In the genomic region with DNA sequence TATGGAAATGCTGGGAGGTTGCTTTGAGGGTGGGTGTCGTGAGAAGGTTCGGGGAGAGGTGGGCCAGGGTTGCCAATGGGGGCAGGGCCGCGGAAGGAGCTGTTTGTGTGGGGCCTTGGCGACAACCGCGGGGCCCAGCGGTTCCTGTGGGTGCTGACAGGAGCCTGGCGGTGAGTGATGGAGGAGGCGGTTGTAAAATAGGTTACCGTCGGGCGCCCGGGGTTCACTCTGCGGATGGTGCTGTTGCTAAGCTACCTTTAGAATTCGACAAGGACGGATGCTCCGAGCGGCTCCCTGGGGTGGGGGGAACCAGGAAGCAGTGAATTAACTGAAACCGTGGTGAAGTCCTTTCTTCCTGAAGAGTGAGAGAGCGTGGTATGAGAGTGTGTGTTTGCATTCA, we compare ENCODE assay signal across 17 cellular contexts.
DNase-seq lines count a peak whose midpoint lies in the region; ATAC-seq and TF ChIP-seq lines count a peak whose summit lies in the region.
"Had no signal": no experiment of that assay in that cellular context is flagged by ENCODE, and none has a peak within 500 bp of the region (broad histone marks: within the 10 kb centered on the region; RNA-seq: fewer than 3 reads in every experiment).

No MANE protein-coding gene starts in this region.

- peak; percentile 80 for ATAC-seq in T-helper 17 cell
- peak; percentile 51 for ATAC-seq in stimulated activated effector memory CD8-positive, alpha-beta T cell treated with anti-CD3 and anti-CD28 coated beads, Interleukin-12 subunit alpha, Interleukin-12 subunit beta, amount 100 ng/mL, for 72 hours
- ATAC-seq in psoas muscle = no peak
- ATAC-seq in SK-N-SH treated with all-trans-retinoic acid at 6 μM for 48 hours = no peak
- ATAC-seq: lower lobe of right lung had no signal

- 6 to 12% (median 10%) methylated on average over 21 of the region's 21 CpGs for WGBS in psoas muscle, 3 donors

- H3K4me3 Mint-ChIP-seq in T-helper 17 cell = no peak overlapping the region
- H3K4me3 Mint-ChIP-seq in stimulated activated effector memory CD8-positive, alpha-beta T cell treated with anti-CD3 and anti-CD28 coated beads, Interleukin-12 subunit alpha, Interleukin-12 subunit beta, amount 100 ng/mL, for 72 hours = no peak overlapping the region

- H3K4me1 Mint-ChIP-seq in T-helper 17 cell = peaks cover 7% of the 10 kb centered on the region
- H3K4me1 Mint-ChIP-seq in stimulated activated effector memory CD8-positive, alpha-beta T cell treated with anti-CD3 and anti-CD28 coated beads, Interleukin-12 subunit alpha, Interleukin-12 subunit beta, amount 100 ng/mL, for 72 hours = peaks cover 13% of the 10 kb centered on the region

- H3K4me1 ChIP-seq in psoas muscle = no peaks in the 10 kb centered on the region
- H3K4me1 ChIP-seq: lower lobe of right lung, testis had no signal

- peak overlapping the region; percentile 4 for H3K4me3 ChIP-seq in Jurkat, Clone E6-1 (ENCODE audit: low read length)
- no peak overlapping the region for H3K4me3 ChIP-seq in psoas muscle
- H3K4me3 ChIP-seq: lower lobe of right lung, testis had no signal

- H3K27me3 ChIP-seq in psoas muscle (ENCODE audit: insufficient read depth in 3 of 3, low read length in 2 of 3) = peaks cover 8 to 65% (median 21%) of the 10 kb centered on the region in 3 donors
- H3K27me3 ChIP-seq: testis had no signal

- H3K36me3 ChIP-seq in psoas muscle (ENCODE audit: insufficient read depth in 1 of 2, low read depth in 1 of 2) = no peaks in the 10 kb centered on the region
- H3K36me3 ChIP-seq: lower lobe of right lung, neutrophil had no signal

- H3K9me3 ChIP-seq in T-helper 17 cell (ENCODE audit: control insufficient read depth, low read length, poor library complexity, severe bottlenecking) (no peaks in the 10 kb centered on the region), psoas muscle (no peaks in the 10 kb centered on the region)
- H3K9me3 ChIP-seq: lower lobe of right lung, neutrophil, testis had no signal

- H3K27me3 Mint-ChIP-seq in T-helper 17 cell = peaks cover 79% of the 10 kb centered on the region

- peaks cover 7% of the 10 kb centered on the region for H3K36me3 Mint-ChIP-seq in T-helper 17 cell (ENCODE audit: low read depth)
- H3K36me3 Mint-ChIP-seq in stimulated activated effector memory CD8-positive, alpha-beta T cell treated with anti-CD3 and anti-CD28 coated beads, Interleukin-12 subunit alpha, Interleukin-12 subunit beta, amount 100 ng/mL, for 72 hours = no peaks in the 10 kb centered on the region

- intact Hi-C loops in psoas muscle (cut with DNase I) = no loop called here

- peak overlapping the region; percentile 45 for H3K27ac Mint-ChIP-seq in T-helper 17 cell
- no peak overlapping the region for H3K27ac Mint-ChIP-seq in stimulated activated effector memory CD8-positive, alpha-beta T cell treated with anti-CD3 and anti-CD28 coated beads, Interleukin-12 subunit alpha, Interleukin-12 subunit beta, amount 100 ng/mL, for 72 hours
- H3K27ac Mint-ChIP-seq: activated T-helper 2 cell treated with anti-CD3 and anti-CD28 coated beads, Interferon-gamma antibody, Interleukin-2, Interleukin-4, amounts not matched to agents 10 μg/mL and 5 μg/mL and 100 μg/mL, durations not matched to agents 14 hours and 24 hours and 36 hours had no signal

- H3K27ac ChIP-seq in psoas muscle = no peak overlapping the region
- H3K27ac ChIP-seq: lower lobe of right lung, neutrophil, testis had no signal

- no peaks in the 10 kb centered on the region for H3K9me3 Mint-ChIP-seq in stimulated activated effector memory CD8-positive, alpha-beta T cell treated with anti-CD3 and anti-CD28 coated beads, Interleukin-12 subunit alpha, Interleukin-12 subunit beta, amount 100 ng/mL, for 72 hours
- H3K9me3 Mint-ChIP-seq: activated T-helper 2 cell treated with anti-CD3 and anti-CD28 coated beads, Interferon-gamma antibody, Interleukin-2, Interleukin-4, amounts not matched to agents 10 μg/mL and 5 μg/mL and 100 μg/mL, durations not matched to agents 14 hours and 24 hours and 36 hours had no signal

- DNase-seq in activated CD8-positive, alpha-beta memory T cell treated with anti-CD3 and anti-CD28 coated beads, Interleukin-2, amount 50 U/mL, for 48 hours = peak; percentile 53
- no peak for DNase-seq in activated CD8-positive, alpha-beta memory T cell treated with anti-CD3 and anti-CD28 coated beads, Interleukin-2, amount 50 U/mL, for 4 hours
- DNase-seq in Jurkat, Clone E6-1 (ENCODE audit: low read depth, low spot score) = peak; percentile 85
- DNase-seq in T-helper 17 cell (no peak), psoas muscle (no peak), HuH-7 (ENCODE audit: low spot score) (no peak)
- DNase-seq in stimulated activated effector memory CD8-positive, alpha-beta T cell treated with anti-CD3 and anti-CD28 coated beads, Interleukin-12 subunit alpha, Interleukin-12 subunit beta, amount 100 ng/mL, for 72 hours (ENCODE audit: low spot score in 2 of 2) = no peak
- DNase-seq: dermis blood vessel endothelial cell, GOT3, hippocampal formation, islet precursor cell, lower lobe of right lung, NCI-H526 treated with DMSO at 0.1 percent for 48 hours, testis had no signal

- no peak for TF ChIP-seq CTCF in psoas muscle (IDR thresholded peaks at IDR 0.05)

TF ChIP-seq in SK-N-SH treated with all-trans-retinoic acid at 6 μM for 48 hours, 23 proteins besides CTCF, POLR2A, EP300 and RAD21:
- TF ChIP-seq CSDC2 (CRISPR knock-in tag; IDR thresholded peaks at IDR 0.05) (no peak), GLIS3 (CRISPR knock-in tag; IDR thresholded peaks at IDR 0.05) (no peak), ZNF8 (CRISPR knock-in tag; IDR thresholded peaks at IDR 0.05) (no peak), PPARA (CRISPR knock-in tag; IDR thresholded peaks at IDR 0.05; ENCODE audit: borderline replicate concordance) (no peak), ISL1 (CRISPR knock-in tag; IDR thresholded peaks at IDR 0.05) (no peak), RARB (CRISPR knock-in tag; IDR thresholded peaks at IDR 0.05) (no peak), ESRRG (CRISPR knock-in tag; IDR thresholded peaks at IDR 0.05) (no peak), ZNF565 (CRISPR knock-in tag; conservative IDR thresholded peaks at IDR 0.05; ENCODE audit: low read depth) (no peak), ZNF70 (CRISPR knock-in tag; IDR thresholded peaks at IDR 0.05) (no peak), ARNTL (CRISPR knock-in tag; IDR thresholded peaks at IDR 0.05; ENCODE audit: borderline replicate concordance, low read depth) (no peak), TOX (CRISPR knock-in tag; IDR thresholded peaks at IDR 0.05; ENCODE audit: borderline replicate concordance) (no peak), SNAI2 (CRISPR knock-in tag; IDR thresholded peaks at IDR 0.05) (no peak), ZC3H10 (CRISPR knock-in tag; IDR thresholded peaks at IDR 0.05) (no peak)
- TF ChIP-seq, protein P1, sequence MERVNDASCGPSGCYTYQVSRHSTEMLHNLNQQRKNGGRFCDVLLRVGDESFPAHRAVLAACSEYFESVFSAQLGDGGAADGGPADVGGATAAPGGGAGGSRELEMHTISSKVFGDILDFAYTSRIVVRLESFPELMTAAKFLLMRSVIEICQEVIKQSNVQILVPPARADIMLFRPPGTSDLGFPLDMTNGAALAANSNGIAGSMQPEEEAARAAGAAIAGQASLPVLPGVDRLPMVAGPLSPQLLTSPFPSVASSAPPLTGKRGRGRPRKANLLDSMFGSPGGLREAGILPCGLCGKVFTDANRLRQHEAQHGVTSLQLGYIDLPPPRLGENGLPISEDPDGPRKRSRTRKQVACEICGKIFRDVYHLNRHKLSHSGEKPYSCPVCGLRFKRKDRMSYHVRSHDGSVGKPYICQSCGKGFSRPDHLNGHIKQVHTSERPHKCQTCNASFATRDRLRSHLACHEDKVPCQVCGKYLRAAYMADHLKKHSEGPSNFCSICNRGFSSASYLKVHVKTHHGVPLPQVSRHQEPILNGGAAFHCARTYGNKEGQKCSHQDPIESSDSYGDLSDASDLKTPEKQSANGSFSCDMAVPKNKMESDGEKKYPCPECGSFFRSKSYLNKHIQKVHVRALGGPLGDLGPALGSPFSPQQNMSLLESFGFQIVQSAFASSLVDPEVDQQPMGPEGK (CRISPR knock-in tag; IDR thresholded peaks at IDR 0.05; ENCODE audit: borderline replicate concordance) = no peak
- TF ChIP-seq, protein P2, sequence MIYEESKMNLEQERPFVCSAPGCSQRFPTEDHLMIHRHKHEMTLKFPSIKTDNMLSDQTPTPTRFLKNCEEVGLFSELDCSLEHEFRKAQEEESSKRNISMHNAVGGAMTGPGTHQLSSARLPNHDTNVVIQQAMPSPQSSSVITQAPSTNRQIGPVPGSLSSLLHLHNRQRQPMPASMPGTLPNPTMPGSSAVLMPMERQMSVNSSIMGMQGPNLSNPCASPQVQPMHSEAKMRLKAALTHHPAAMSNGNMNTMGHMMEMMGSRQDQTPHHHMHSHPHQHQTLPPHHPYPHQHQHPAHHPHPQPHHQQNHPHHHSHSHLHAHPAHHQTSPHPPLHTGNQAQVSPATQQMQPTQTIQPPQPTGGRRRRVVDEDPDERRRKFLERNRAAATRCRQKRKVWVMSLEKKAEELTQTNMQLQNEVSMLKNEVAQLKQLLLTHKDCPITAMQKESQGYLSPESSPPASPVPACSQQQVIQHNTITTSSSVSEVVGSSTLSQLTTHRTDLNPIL (CRISPR knock-in tag; IDR thresholded peaks at IDR 0.05; ENCODE audit: low read depth) = no peak
- TF ChIP-seq, protein P3, sequence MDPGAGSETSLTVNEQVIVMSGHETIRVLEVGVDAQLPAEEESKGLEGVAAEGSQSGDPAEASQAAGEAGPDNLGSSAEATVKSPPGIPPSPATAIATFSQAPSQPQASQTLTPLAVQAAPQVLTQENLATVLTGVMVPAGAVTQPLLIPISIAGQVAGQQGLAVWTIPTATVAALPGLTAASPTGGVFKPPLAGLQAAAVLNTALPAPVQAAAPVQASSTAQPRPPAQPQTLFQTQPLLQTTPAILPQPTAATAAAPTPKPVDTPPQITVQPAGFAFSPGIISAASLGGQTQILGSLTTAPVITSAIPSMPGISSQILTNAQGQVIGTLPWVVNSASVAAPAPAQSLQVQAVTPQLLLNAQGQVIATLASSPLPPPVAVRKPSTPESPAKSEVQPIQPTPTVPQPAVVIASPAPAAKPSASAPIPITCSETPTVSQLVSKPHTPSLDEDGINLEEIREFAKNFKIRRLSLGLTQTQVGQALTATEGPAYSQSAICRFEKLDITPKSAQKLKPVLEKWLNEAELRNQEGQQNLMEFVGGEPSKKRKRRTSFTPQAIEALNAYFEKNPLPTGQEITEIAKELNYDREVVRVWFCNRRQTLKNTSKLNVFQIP (CRISPR knock-in tag; IDR thresholded peaks at IDR 0.05; ENCODE audit: borderline replicate concordance, low read depth) = no peak

Comparison
In these comparisons a context has a peak if more than half of its experiments do, and no peak if none do; other contexts are left out.
1. DNase-seq: peak in activated CD8-positive, alpha-beta memory T cell treated with anti-CD3 and anti-CD28 coated beads, Interleukin-2, amount 50 U/mL, for 48 hours (single experiment) and Jurkat, Clone E6-1 (single experiment); none in activated CD8-positive, alpha-beta memory T cell treated with anti-CD3 and anti-CD28 coated beads, Interleukin-2, amount 50 U/mL, for 4 hours (single experiment), T-helper 17 cell (0 of 3), stimulated activated effector memory CD8-positive, alpha-beta T cell treated with anti-CD3 and anti-CD28 coated beads, Interleukin-12 subunit alpha, Interleukin-12 subunit beta, amount 100 ng/mL, for 72 hours (0 of 2), psoas muscle (0 of 2) and HuH-7 (single experiment).
2. ATAC-seq: peak in T-helper 17 cell (single experiment) and stimulated activated effector memory CD8-positive, alpha-beta T cell treated with anti-CD3 and anti-CD28 coated beads, Interleukin-12 subunit alpha, Interleukin-12 subunit beta, amount 100 ng/mL, for 72 hours (single experiment); none in psoas muscle (0 of 4) and SK-N-SH treated with all-trans-retinoic acid at 6 μM for 48 hours (single experiment).